1 cellular context compared by ENCODE assay signal in genomic region chrX:27924261-27924660, GRCh38.
TF ChIP-seq lines count a peak whose summit lies in the region.

No MANE protein-coding gene starts in this region.

TF ChIP-seq in GM12878, 131 proteins besides CTCF, POLR2A, EP300 and RAD21 (continued from another document):
- TF ChIP-seq SKIL (IDR thresholded peaks at IDR 0.05; ENCODE audit: low read depth, poor library complexity, severe bottlenecking): no peak
- no peak for TF ChIP-seq PAX5 (IDR thresholded peaks at IDR 0.05; ENCODE audit: borderline replicate concordance, low read depth, low read length)
- no peak for TF ChIP-seq CEBPZ (IDR thresholded peaks at IDR 0.05; ENCODE audit: low read depth, low read length)
- TF ChIP-seq ZNF384 (IDR thresholded peaks at IDR 0.05; ENCODE audit: borderline replicate concordance, low read depth, low read length): no peak
- no peak for TF ChIP-seq CEBPB (IDR thresholded peaks at IDR 0.05; ENCODE audit: borderline replicate concordance in 1 of 2, low read depth in 2 of 2, low read length in 2 of 2)
